In the genomic region with DNA sequence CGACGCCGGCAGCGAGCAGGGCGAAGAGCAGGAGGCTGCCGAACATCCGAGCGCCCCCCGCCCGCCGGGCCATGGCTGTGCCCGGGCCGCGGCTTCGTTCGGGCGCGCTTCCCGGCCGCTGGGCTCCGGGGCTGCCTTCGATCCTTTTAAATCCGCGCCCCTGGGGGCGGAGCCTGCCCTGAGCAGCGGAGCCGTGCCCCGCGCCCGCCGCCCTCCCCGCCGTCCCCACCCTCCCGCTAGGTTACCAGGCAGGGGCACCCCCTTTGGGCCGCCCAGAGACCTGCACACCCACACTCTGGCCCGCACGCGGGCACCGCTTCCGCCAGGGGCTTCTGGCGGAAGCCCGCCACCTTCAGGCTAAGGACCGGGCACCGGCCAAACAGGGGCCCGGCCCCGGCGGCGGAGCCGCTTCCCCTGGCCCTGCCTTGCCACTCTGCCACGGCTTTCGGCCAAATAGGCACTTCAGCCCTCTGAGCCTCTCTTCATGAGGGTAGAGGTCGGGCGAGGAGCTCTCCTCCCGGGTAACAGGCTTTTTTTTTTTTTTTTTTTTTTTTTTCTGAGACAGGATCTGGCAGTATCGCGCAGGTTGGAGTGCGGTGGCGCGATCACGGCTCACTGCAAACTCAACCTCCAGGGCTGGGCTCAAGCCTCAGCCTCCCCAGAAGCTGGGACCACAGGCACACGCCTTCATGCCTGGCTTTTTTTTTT, we compare ENCODE assay signal across 1 cellular context.
A peak's percentile ranks its signal among the peaks of the same experiment; 100 is the strongest.
TF ChIP-seq lines count a peak whose summit lies in the region.

A gene with protein sequence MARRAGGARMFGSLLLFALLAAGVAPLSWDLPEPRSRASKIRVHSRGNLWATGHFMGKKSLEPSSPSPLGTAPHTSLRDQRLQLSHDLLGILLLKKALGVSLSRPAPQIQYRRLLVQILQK (minus strand): TSS at position 120 of the 708 bp plus-strand sequence. CDS start 47 bp downstream, at position 73.

TF ChIP-seq in HepG2, 621 proteins besides CTCF, POLR2A, EP300 and RAD21 (continued from another document and continues in another):
- TF ChIP-seq MTF1 (CRISPR knock-in tag; IDR thresholded peaks at IDR 0.05) (no peak; the same call in 1 of the 2 replicates), KDM5A (IDR thresholded peaks at IDR 0.05; ENCODE audit: borderline replicate concordance, low read length) (peak; percentile 41; the same call in 1 of the 2 replicates), ZNF564 (CRISPR knock-in tag; IDR thresholded peaks at IDR 0.05) (no peak), ZMYM2 (CRISPR knock-in tag; IDR thresholded peaks at IDR 0.05) (no peak), SUZ12 (IDR thresholded peaks at IDR 0.05; ENCODE audit: low read depth, low read length) (no peak), SCMH1 (CRISPR knock-in tag; IDR thresholded peaks at IDR 0.05; ENCODE audit: borderline replicate concordance) (no peak), IKZF1 (IDR thresholded peaks at IDR 0.05) (no peak), SRSF4 (IDR thresholded peaks at IDR 0.05; ENCODE audit: low read depth, low read length, poor library complexity, severe bottlenecking) (no peak), ZMYM3 (CRISPR knock-in tag; IDR thresholded peaks at IDR 0.05) (no peak; the same call in 1 of the 2 replicates), REPIN1 (CRISPR knock-in tag; IDR thresholded peaks at IDR 0.05; ENCODE audit: borderline replicate concordance, low read depth) (no peak), ZNF205 (CRISPR knock-in tag; IDR thresholded peaks at IDR 0.05) (no peak), TBP (CRISPR knock-in tag; IDR thresholded peaks at IDR 0.05) (no peak), EED (CRISPR knock-in tag; IDR thresholded peaks at IDR 0.05) (no peak), PLRG1 (conservative IDR thresholded peaks at IDR 0.05) (no peak), POLR2AphosphoS2 (IDR thresholded peaks at IDR 0.05; ENCODE audit: low read depth, low read length) (no peak), NRL (CRISPR knock-in tag; IDR thresholded peaks at IDR 0.05; ENCODE audit: borderline replicate concordance) (no peak), TBX2 (CRISPR knock-in tag; IDR thresholded peaks at IDR 0.05; ENCODE audit: borderline replicate concordance) (no peak), MTA1 (CRISPR knock-in tag; IDR thresholded peaks at IDR 0.05; ENCODE audit: borderline replicate concordance) (no peak), NBN (conservative IDR thresholded peaks at IDR 0.05) (no peak), NFE2 (CRISPR knock-in tag; IDR thresholded peaks at IDR 0.05) (no peak), KMT2B (CRISPR knock-in tag; IDR thresholded peaks at IDR 0.05) (0 out of 2 replicates have a peak, but pooled peaks have one; percentile 32), ZFP36 (IDR thresholded peaks at IDR 0.05; ENCODE audit: borderline replicate concordance, low read depth, low read length, partially characterized antibody) (no peak), HNRNPH1 (optimal IDR thresholded peaks at IDR 0.05; ENCODE audit: low read depth, low read length) (no peak), KLF12 (CRISPR knock-in tag; IDR thresholded peaks at IDR 0.05; ENCODE audit: borderline replicate concordance) (no peak), YY1 (IDR thresholded peaks at IDR 0.05; ENCODE audit: insufficient read depth, insufficient replicate concordance, low read depth, low read length) (peak; percentile 39), ZNF709 (CRISPR knock-in tag; IDR thresholded peaks at IDR 0.05) (no peak), ZNF567 (CRISPR knock-in tag; IDR thresholded peaks at IDR 0.05; ENCODE audit: borderline replicate concordance) (no peak), ZNF660 (CRISPR knock-in tag; IDR thresholded peaks at IDR 0.05; ENCODE audit: borderline replicate concordance, low read depth) (no peak)
- TF ChIP-seq, protein P1, sequence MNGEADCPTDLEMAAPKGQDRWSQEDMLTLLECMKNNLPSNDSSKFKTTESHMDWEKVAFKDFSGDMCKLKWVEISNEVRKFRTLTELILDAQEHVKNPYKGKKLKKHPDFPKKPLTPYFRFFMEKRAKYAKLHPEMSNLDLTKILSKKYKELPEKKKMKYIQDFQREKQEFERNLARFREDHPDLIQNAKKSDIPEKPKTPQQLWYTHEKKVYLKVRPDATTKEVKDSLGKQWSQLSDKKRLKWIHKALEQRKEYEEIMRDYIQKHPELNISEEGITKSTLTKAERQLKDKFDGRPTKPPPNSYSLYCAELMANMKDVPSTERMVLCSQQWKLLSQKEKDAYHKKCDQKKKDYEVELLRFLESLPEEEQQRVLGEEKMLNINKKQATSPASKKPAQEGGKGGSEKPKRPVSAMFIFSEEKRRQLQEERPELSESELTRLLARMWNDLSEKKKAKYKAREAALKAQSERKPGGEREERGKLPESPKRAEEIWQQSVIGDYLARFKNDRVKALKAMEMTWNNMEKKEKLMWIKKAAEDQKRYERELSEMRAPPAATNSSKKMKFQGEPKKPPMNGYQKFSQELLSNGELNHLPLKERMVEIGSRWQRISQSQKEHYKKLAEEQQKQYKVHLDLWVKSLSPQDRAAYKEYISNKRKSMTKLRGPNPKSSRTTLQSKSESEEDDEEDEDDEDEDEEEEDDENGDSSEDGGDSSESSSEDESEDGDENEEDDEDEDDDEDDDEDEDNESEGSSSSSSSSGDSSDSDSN (CRISPR knock-in tag; IDR thresholded peaks at IDR 0.05) = peak; percentile 41
- TF ChIP-seq, protein P2, sequence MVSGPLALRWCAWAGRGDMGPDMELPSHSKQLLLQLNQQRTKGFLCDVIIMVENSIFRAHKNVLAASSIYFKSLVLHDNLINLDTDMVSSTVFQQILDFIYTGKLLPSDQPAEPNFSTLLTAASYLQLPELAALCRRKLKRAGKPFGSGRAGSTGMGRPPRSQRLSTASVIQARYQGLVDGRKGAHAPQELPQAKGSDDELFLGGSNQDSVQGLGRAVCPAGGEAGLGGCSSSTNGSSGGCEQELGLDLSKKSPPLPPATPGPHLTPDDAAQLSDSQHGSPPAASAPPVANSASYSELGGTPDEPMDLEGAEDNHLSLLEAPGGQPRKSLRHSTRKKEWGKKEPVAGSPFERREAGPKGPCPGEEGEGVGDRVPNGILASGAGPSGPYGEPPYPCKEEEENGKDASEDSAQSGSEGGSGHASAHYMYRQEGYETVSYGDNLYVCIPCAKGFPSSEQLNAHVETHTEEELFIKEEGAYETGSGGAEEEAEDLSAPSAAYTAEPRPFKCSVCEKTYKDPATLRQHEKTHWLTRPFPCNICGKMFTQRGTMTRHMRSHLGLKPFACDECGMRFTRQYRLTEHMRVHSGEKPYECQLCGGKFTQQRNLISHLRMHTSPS (CRISPR knock-in tag; IDR thresholded peaks at IDR 0.05; ENCODE audit: low read depth) = peak; percentile 53; the same call in 1 of the 2 replicates
- TF ChIP-seq, protein P3, sequence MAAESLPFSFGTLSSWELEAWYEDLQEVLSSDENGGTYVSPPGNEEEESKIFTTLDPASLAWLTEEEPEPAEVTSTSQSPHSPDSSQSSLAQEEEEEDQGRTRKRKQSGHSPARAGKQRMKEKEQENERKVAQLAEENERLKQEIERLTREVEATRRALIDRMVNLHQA (CRISPR knock-in tag; IDR thresholded peaks at IDR 0.05) = no peak
- TF ChIP-seq, protein P4, sequence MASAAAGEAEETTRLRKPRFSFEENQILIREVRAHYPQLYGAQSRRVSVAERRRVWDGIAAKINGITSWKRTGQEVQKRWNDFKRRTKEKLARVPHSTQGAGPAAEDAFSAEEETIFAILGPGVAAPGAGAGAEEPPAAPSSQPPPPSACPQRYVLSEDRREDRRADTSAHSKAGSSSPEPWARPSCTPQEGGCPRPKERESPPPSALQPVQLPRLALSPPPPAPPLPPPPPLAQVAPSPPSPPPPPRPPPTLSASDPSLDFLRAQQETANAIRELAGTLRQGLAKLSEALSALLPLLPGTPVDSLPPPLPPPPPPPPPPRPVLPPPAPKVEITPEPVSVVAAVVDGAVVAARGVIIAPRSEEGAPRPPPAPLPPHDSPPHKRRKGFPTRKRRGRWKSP (CRISPR knock-in tag; IDR thresholded peaks at IDR 0.05) = no peak
- TF ChIP-seq, protein P5, sequence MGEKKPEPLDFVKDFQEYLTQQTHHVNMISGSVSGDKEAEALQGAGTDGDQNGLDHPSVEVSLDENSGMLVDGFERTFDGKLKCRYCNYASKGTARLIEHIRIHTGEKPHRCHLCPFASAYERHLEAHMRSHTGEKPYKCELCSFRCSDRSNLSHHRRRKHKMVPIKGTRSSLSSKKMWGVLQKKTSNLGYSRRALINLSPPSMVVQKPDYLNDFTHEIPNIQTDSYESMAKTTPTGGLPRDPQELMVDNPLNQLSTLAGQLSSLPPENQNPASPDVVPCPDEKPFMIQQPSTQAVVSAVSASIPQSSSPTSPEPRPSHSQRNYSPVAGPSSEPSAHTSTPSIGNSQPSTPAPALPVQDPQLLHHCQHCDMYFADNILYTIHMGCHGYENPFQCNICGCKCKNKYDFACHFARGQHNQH (CRISPR knock-in tag; IDR thresholded peaks at IDR 0.05) = peak; percentile 22; the same call in 1 of the 2 replicates
- TF ChIP-seq, protein P6, sequence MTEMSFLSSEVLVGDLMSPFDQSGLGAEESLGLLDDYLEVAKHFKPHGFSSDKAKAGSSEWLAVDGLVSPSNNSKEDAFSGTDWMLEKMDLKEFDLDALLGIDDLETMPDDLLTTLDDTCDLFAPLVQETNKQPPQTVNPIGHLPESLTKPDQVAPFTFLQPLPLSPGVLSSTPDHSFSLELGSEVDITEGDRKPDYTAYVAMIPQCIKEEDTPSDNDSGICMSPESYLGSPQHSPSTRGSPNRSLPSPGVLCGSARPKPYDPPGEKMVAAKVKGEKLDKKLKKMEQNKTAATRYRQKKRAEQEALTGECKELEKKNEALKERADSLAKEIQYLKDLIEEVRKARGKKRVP (CRISPR knock-in tag; IDR thresholded peaks at IDR 0.05) = no peak
- TF ChIP-seq, protein P7, sequence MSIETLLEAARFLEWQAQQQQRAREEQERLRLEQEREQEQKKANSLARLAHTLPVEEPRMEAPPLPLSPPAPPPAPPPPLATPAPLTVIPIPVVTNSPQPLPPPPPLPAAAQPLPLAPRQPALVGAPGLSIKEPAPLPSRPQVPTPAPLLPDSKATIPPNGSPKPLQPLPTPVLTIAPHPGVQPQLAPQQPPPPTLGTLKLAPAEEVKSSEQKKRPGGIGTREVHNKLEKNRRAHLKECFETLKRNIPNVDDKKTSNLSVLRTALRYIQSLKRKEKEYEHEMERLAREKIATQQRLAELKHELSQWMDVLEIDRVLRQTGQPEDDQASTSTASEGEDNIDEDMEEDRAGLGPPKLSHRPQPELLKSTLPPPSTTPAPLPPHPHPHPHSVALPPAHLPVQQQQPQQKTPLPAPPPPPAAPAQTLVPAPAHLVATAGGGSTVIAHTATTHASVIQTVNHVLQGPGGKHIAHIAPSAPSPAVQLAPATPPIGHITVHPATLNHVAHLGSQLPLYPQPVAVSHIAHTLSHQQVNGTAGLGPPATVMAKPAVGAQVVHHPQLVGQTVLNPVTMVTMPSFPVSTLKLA (IDR thresholded peaks at IDR 0.05) = no peak
- TF ChIP-seq, protein P8, sequence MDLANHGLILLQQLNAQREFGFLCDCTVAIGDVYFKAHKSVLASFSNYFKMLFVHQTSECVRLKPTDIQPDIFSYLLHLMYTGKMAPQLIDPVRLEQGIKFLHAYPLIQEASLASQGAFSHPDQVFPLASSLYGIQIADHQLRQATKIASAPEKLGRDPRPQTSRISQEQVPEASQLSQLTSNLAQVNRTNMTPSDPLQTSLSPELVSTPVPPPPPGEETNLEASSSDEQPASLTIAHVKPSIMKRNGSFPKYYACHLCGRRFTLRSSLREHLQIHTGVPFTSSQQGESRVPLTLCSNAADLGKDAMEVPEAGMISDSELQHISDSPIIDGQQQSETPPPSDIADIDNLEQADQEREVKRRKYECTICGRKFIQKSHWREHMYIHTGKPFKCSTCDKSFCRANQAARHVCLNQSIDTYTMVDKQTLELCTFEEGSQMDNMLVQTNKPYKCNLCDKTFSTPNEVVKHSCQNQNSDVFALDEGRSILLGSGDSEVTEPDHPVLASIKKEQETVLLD (CRISPR knock-in tag; IDR thresholded peaks at IDR 0.05; ENCODE audit: low read depth) = peak; percentile 53
- TF ChIP-seq, protein P9, sequence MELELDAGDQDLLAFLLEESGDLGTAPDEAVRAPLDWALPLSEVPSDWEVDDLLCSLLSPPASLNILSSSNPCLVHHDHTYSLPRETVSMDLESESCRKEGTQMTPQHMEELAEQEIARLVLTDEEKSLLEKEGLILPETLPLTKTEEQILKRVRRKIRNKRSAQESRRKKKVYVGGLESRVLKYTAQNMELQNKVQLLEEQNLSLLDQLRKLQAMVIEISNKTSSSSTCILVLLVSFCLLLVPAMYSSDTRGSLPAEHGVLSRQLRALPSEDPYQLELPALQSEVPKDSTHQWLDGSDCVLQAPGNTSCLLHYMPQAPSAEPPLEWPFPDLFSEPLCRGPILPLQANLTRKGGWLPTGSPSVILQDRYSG (CRISPR knock-in tag; IDR thresholded peaks at IDR 0.05) = no peak
- TF ChIP-seq, protein P10, sequence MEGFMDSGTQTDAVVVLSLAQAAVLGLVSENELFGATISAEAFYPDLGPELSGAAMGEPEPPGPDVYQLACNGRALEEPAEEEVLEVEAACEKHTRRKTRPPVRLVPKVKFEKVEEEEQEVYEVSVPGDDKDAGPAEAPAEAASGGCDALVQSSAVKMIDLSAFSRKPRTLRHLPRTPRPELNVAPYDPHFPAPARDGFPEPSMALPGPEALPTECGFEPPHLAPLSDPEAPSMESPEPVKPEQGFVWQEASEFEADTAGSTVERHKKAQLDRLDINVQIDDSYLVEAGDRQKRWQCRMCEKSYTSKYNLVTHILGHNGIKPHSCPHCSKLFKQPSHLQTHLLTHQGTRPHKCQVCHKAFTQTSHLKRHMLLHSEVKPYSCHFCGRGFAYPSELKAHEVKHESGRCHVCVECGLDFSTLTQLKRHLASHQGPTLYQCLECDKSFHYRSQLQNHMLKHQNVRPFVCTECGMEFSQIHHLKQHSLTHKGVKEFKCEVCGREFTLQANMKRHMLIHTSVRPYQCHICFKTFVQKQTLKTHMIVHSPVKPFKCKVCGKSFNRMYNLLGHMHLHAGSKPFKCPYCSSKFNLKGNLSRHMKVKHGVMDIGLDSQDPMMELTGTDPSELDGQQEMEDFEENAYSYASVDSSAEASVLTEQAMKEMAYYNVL (CRISPR knock-in tag; IDR thresholded peaks at IDR 0.05; ENCODE audit: borderline replicate concordance) = no peak
- TF ChIP-seq, protein P11, sequence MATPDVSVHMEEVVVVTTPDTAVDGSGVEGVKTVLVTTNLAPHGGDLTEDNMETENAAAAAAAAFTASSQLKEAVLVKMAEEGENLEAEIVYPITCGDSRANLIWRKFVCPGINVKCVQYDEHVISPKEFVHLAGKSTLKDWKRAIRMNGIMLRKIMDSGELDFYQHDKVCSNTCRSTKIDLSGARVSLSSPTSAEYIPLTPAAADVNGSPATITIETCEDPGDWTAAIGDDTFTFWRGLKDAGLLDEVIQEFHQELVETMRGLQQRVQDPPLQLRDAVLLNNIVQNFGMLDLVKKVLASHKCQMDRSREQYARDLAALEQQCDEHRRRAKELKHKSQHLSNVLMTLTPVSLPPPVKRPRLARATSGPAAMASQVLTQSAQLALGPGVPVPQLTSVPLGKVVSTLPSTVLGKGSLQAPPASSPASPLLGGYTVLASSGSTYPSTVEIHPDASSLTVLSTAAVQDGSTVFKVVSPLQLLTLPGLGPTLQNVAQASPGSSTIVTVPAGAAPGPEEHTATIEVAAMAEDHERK (CRISPR knock-in tag; IDR thresholded peaks at IDR 0.05; ENCODE audit: low read depth) = no peak
